ENCODE assay signal across 13 cellular contexts in the genomic region with DNA sequence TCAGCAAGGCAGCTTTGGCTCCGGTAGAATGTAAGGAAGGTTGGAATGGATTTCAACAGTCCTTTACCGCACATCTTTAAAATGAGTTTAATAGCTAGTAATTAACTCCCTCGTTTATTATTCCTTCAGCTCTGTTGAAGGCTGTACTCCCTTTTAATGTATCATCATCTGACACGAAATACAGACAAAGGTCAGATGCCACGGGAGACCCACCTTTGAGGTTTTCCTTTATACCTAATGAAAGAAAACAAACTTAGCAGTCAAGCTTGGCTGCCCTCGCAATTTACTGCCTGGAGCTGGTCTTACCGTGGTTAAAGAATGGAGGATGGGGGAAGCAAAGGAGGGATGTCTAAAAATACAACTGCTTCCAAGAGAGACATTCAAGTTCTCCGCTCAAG. TPM values are rescaled to one million over a fixed set of nuclear protein-coding genes. Genes with fewer than 3 reads are reported as not detected.
DNase-seq lines count a peak whose midpoint lies in the region; ATAC-seq and TF ChIP-seq lines count a peak whose summit lies in the region.
"Had no signal": no experiment of that assay in that cellular context is flagged by ENCODE, and none has a peak within 500 bp of the region (broad histone marks: within the 10 kb centered on the region; RNA-seq: fewer than 3 reads in every experiment).

No MANE protein-coding gene starts in this region.

- no peak overlapping the region for H2AFZ ChIP-seq in ACC112 (ENCODE audit: low read length, unreplicated experiment)
- H2AFZ ChIP-seq: PC-9 had no signal

- H3K27ac Mint-ChIP-seq in natural killer cell treated with Interleukin-12 subunit alpha and Interleukin-12 subunit beta and Interleukin-15 and Interleukin-18, amount 100 ng/mL, for 72 hours = no peak overlapping the region

- H3K4me1 Mint-ChIP-seq in natural killer cell treated with Interleukin-12 subunit alpha and Interleukin-12 subunit beta and Interleukin-15 and Interleukin-18, amount 100 ng/mL, for 72 hours (ENCODE audit: low read depth in 2 of 2) = peaks cover 0 to 10% of the 10 kb centered on the region in 2 donors

- H3K27ac ChIP-seq in ACC112 (ENCODE audit: low read depth, low read length) (no peak overlapping the region), HUES6 (ENCODE audit: low read depth, low read length) (no peak overlapping the region), uterus (no peak overlapping the region)
- H3K27ac ChIP-seq: PC-9, tibial artery, VCaP had no signal

- H3K4me3 ChIP-seq in ACC112 (ENCODE audit: low read depth, low read length) (0 out of 2 replicates have a peak overlapping the region, but pooled peaks have one; percentile 37), HUES6 (ENCODE audit: low read depth, low read length) (peak overlapping the region; percentile 83), endocrine pancreas (ENCODE audit: control insufficient read depth, insufficient read depth, low read length) (peak overlapping the region; percentile 19), uterus (no peak overlapping the region)
- H3K4me3 ChIP-seq: PC-9 had no signal

- H3K4me1 ChIP-seq in ACC112 (ENCODE audit: control insufficient read depth, insufficient read depth, low read length, unreplicated experiment) (no peaks in the 10 kb centered on the region), HUES6 (ENCODE audit: control insufficient read depth, insufficient read depth, low read length) (peaks cover 35% of the 10 kb centered on the region), endocrine pancreas (ENCODE audit: control insufficient read depth, insufficient read depth, low read length) (no peaks in the 10 kb centered on the region), uterus (peaks cover 0 to 11% of the 10 kb centered on the region in 2 donors)

- H3K79me2 ChIP-seq in ACC112 (ENCODE audit: control insufficient read depth, insufficient read depth, low read length, unreplicated experiment) = no peaks in the 10 kb centered on the region

- no peak for DNase-seq in natural killer cell treated with Interleukin-12 subunit alpha and Interleukin-12 subunit beta and Interleukin-15 and Interleukin-18, amount 100 ng/mL, for 72 hours (ENCODE audit: low spot score)
- no peak for DNase-seq in HUDEP-2 (lab: John Stamatoyannopoulos, UW; ENCODE audit: unreplicated experiment in 76 of 76)
- no peak for DNase-seq in superior temporal gyrus (ENCODE audit: extremely low spot score)
- no peak for DNase-seq in NCI-H82 (lab: John Stamatoyannopoulos, UW)
- DNase-seq in uterus = no peak
- DNase-seq: activated gamma-delta T cell treated with Interleukin-2 at 50 U/mL for 16 hours, NCI-H1092 treated with DMSO at 0.1 percent for 48 hours, PC-9 had no signal

- peak overlapping the region; percentile 48 for H3K4me3 Mint-ChIP-seq in natural killer cell treated with Interleukin-12 subunit alpha and Interleukin-12 subunit beta and Interleukin-15 and Interleukin-18, amount 100 ng/mL, for 72 hours

- H3K9me3 ChIP-seq in HUES6 (ENCODE audit: control insufficient read depth, insufficient read depth, low read depth, low read length) (no peaks in the 10 kb centered on the region; the same call in 1 of the 2 replicates), endocrine pancreas (ENCODE audit: control insufficient read depth, low read length) (no peaks in the 10 kb centered on the region), uterus (no peaks in the 10 kb centered on the region)
- H3K9me3 ChIP-seq: tibial artery had no signal

- H3K9me3 Mint-ChIP-seq in natural killer cell treated with Interleukin-12 subunit alpha and Interleukin-12 subunit beta and Interleukin-15 and Interleukin-18, amount 100 ng/mL, for 72 hours = no peaks in the 10 kb centered on the region

- H3K27me3 ChIP-seq in ACC112 (ENCODE audit: insufficient read depth, low read length) (peaks cover 90% of the 10 kb centered on the region), HUES6 (ENCODE audit: control insufficient read depth, insufficient read depth, low read length) (peaks cover 83% of the 10 kb centered on the region), endocrine pancreas (ENCODE audit: control insufficient read depth, insufficient read depth, low read length) (peaks cover 15% of the 10 kb centered on the region), uterus (peaks cover 4 to 28% of the 10 kb centered on the region in 2 donors)

- no peaks in the 10 kb centered on the region for H3K36me3 Mint-ChIP-seq in natural killer cell treated with Interleukin-12 subunit alpha and Interleukin-12 subunit beta and Interleukin-15 and Interleukin-18, amount 100 ng/mL, for 72 hours

- intact Hi-C loops in uterus (cut with DNase I; ENCODE audit: low total_unique reads) = no loop called here

- H3K36me3 ChIP-seq in ACC112 (ENCODE audit: insufficient read depth, low read length) = no peaks in the 10 kb centered on the region
- no peaks in the 10 kb centered on the region for H3K36me3 ChIP-seq in HUES6 (ENCODE audit: control insufficient read depth, insufficient read depth, low read length)
- no peaks in the 10 kb centered on the region for H3K36me3 ChIP-seq in endocrine pancreas (ENCODE audit: control insufficient read depth, insufficient read depth, low read length)
- no peaks in the 10 kb centered on the region for H3K36me3 ChIP-seq in uterus
- H3K36me3 ChIP-seq: tibial artery had no signal

- H3K27me3 Mint-ChIP-seq in natural killer cell treated with Interleukin-12 subunit alpha and Interleukin-12 subunit beta and Interleukin-15 and Interleukin-18, amount 100 ng/mL, for 72 hours = peaks cover 41 to 56% of the 10 kb centered on the region in 2 donors

- no peak for ATAC-seq in natural killer cell treated with Interleukin-12 subunit alpha and Interleukin-12 subunit beta and Interleukin-15 and Interleukin-18, amount 100 ng/mL, for 72 hours

- TF ChIP-seq CTCF in uterus (IDR thresholded peaks at IDR 0.05) = no peak

- H3K9ac ChIP-seq in HUES6 (ENCODE audit: low read length) (peak overlapping the region; percentile 63), endocrine pancreas (ENCODE audit: control insufficient read depth, insufficient read depth, low read length) (no peak overlapping the region)

- TF ChIP-seq POLR2A in uterus (IDR thresholded peaks at IDR 0.05) = no peak

RNA-seq across cellular contexts. Expression of gene TMEM200C, which starts 1.1 kb away (rescaled TPM):
- total RNA-seq in natural killer cell treated with Interleukin-12 subunit alpha and Interleukin-12 subunit beta and Interleukin-15 and Interleukin-18, amount 100 ng/mL, for 72 hours = not detected
- 1 to 10 TPM in 1 of 4 donors, under 1 TPM in 1, not detected in 2; 0.69 to 1.6 TPM for total RNA-seq in uterus
- total RNA-seq: PC-9 had no signal

Comparison
In these comparisons a context has a peak if more than half of its experiments do, and no peak if none do; other contexts are left out.
1. H3K4me3 ChIP-seq: peak in ACC112 (single experiment), HUES6 (single experiment) and endocrine pancreas (single experiment); none in uterus (0 of 2).